1 cellular context compared by ENCODE assay signal in the genomic region with DNA sequence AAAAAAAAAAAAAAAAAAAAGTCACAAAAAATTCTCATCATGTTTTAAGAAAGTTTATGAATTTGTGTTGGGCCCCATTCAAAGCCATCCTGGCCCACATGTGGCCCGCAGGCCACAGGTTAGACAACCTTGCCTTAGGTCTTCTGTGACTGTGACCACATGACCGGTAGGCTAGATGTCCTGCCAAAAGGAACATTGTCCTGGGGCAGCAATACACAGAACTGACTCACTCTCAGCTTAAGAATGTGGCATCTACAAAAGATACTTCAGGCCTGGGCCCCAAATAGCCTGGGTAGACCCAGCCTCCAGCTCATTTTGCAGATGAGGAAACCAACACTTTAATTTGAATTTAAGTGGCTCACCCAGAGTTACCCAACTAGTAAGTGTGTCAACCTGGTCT.
TF ChIP-seq lines count a peak whose summit lies in the region.

No MANE protein-coding gene starts in this region.

TF ChIP-seq in HepG2, 621 proteins besides CTCF, POLR2A, EP300 and RAD21 (continued from another document):
- TF ChIP-seq, protein P1, sequence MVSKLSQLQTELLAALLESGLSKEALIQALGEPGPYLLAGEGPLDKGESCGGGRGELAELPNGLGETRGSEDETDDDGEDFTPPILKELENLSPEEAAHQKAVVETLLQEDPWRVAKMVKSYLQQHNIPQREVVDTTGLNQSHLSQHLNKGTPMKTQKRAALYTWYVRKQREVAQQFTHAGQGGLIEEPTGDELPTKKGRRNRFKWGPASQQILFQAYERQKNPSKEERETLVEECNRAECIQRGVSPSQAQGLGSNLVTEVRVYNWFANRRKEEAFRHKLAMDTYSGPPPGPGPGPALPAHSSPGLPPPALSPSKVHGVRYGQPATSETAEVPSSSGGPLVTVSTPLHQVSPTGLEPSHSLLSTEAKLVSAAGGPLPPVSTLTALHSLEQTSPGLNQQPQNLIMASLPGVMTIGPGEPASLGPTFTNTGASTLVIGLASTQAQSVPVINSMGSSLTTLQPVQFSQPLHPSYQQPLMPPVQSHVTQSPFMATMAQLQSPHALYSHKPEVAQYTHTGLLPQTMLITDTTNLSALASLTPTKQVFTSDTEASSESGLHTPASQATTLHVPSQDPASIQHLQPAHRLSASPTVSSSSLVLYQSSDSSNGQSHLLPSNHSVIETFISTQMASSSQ (IDR thresholded peaks at IDR 0.05; ENCODE audit: low read depth), result no peak
- TF ChIP-seq, protein P1 (CRISPR knock-in tag; IDR thresholded peaks at IDR 0.05; ENCODE audit: borderline replicate concordance), result no peak
- TF ChIP-seq, protein P2, sequence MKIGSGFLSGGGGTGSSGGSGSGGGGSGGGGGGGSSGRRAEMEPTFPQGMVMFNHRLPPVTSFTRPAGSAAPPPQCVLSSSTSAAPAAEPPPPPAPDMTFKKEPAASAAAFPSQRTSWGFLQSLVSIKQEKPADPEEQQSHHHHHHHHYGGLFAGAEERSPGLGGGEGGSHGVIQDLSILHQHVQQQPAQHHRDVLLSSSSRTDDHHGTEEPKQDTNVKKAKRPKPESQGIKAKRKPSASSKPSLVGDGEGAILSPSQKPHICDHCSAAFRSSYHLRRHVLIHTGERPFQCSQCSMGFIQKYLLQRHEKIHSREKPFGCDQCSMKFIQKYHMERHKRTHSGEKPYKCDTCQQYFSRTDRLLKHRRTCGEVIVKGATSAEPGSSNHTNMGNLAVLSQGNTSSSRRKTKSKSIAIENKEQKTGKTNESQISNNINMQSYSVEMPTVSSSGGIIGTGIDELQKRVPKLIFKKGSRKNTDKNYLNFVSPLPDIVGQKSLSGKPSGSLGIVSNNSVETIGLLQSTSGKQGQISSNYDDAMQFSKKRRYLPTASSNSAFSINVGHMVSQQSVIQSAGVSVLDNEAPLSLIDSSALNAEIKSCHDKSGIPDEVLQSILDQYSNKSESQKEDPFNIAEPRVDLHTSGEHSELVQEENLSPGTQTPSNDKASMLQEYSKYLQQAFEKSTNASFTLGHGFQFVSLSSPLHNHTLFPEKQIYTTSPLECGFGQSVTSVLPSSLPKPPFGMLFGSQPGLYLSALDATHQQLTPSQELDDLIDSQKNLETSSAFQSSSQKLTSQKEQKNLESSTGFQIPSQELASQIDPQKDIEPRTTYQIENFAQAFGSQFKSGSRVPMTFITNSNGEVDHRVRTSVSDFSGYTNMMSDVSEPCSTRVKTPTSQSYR (CRISPR knock-in tag; IDR thresholded peaks at IDR 0.05; ENCODE audit: borderline replicate concordance), result no peak
- TF ChIP-seq SMARCC2 (IDR thresholded peaks at IDR 0.05), result no peak
- TF ChIP-seq MIXL1 (CRISPR knock-in tag; IDR thresholded peaks at IDR 0.05), result no peak
- no peak for TF ChIP-seq ATAD3A (CRISPR knock-in tag; IDR thresholded peaks at IDR 0.05)
- TF ChIP-seq ZFP1 (CRISPR knock-in tag; IDR thresholded peaks at IDR 0.05), result no peak
